ENCODE assay signal across 16 cellular contexts in the genomic region with DNA sequence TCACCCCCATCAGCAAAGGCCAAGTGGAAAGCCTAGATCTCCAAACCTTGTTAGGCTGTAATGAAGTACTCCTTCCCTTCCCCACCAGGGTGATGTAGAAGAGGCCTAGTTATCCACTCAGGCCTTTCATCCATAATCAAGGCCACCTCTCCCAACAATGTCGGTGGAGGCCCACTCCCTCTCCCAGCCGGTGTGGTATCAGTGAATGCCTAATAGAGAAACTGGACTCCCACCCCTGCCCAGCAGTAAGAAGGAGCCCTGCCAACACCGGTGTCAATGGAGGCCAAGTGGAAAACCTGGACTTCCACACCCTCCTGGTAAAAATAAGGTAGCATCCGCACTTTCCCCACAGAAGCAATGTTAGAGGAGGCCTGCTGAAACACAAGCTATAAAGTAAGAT. TPM values are rescaled to one million over a fixed set of nuclear protein-coding genes. Genes with fewer than 3 reads are reported as not detected.
DNase-seq lines count a peak whose midpoint lies in the region; ATAC-seq and TF ChIP-seq lines count a peak whose summit lies in the region.
"Had no signal": no experiment of that assay in that cellular context is flagged by ENCODE, and none has a peak within 500 bp of the region (broad histone marks: within the 10 kb centered on the region; RNA-seq: fewer than 3 reads in every experiment).

No MANE protein-coding gene starts in this region.

- no peak overlapping the region for H3K27ac Mint-ChIP-seq in activated T-cell treated with anti-CD3 and anti-CD28 coated beads, Interleukin-2, amount 50 U/mL, for 24 hours
- peak overlapping the region; percentile 21; the same call in 1 of the 2 replicates for H3K27ac Mint-ChIP-seq in HFFc6
- H3K27ac Mint-ChIP-seq in memory B cell: no peak overlapping the region
- H3K27ac Mint-ChIP-seq: CD8-positive, alpha-beta T cell; GM23338 had no signal

- peaks cover 47% of the 10 kb centered on the region for H3K36me3 Mint-ChIP-seq in activated T-cell treated with anti-CD3 and anti-CD28 coated beads, Interleukin-2, amount 50 U/mL, for 24 hours (ENCODE audit: low read depth)
- H3K36me3 Mint-ChIP-seq in HFFc6 (ENCODE audit: low read depth) (peaks cover 8% of the 10 kb centered on the region), memory B cell (no peaks in the 10 kb centered on the region)

- H3K9me3 Mint-ChIP-seq in activated T-cell treated with anti-CD3 and anti-CD28 coated beads, Interleukin-2, amount 50 U/mL, for 24 hours: no peaks in the 10 kb centered on the region
- H3K9me3 Mint-ChIP-seq in HFFc6 (no peaks in the 10 kb centered on the region), memory B cell (no peaks in the 10 kb centered on the region)
- H3K9me3 Mint-ChIP-seq: CD8-positive, alpha-beta T cell; GM23338 had no signal

- no peak overlapping the region for H3K4me3 Mint-ChIP-seq in activated T-cell treated with anti-CD3 and anti-CD28 coated beads, Interleukin-2, amount 50 U/mL, for 24 hours
- H3K4me3 Mint-ChIP-seq in HFFc6: no peak overlapping the region
- H3K4me3 Mint-ChIP-seq in memory B cell: peak overlapping the region; percentile 21
- H3K4me3 Mint-ChIP-seq: CD8-positive, alpha-beta T cell; GM23338 had no signal

- no peak for ATAC-seq in memory B cell (ENCODE audit: low read depth)
- no peak for ATAC-seq in HG02884 (IDR thresholded peaks at IDR 0.05; ENCODE audit: unreplicated experiment)
- ATAC-seq: A549; CD8-positive, alpha-beta T cell; GM23338 had no signal

- no peaks in the 10 kb centered on the region for H3K27me3 Mint-ChIP-seq in activated T-cell treated with anti-CD3 and anti-CD28 coated beads, Interleukin-2, amount 50 U/mL, for 24 hours
- no peaks in the 10 kb centered on the region for H3K27me3 Mint-ChIP-seq in HFFc6 (ENCODE audit: insufficient read depth)
- H3K27me3 Mint-ChIP-seq in memory B cell: no peaks in the 10 kb centered on the region

- peak; percentile 15 for DNase-seq in activated T-cell treated with anti-CD3 and anti-CD28 coated beads, Interleukin-2, amount 50 U/mL, for 24 hours
- no peak for DNase-seq in activated T-cell treated with anti-CD3 and anti-CD28 coated beads for 4 hours
- no peak for DNase-seq in HFFc6
- DNase-seq in memory B cell (ENCODE audit: low spot score in 2 of 2): no peak
- no peak for DNase-seq in KG1 (lab: John Stamatoyannopoulos, UW)
- DNase-seq in effector CD4-positive, alpha-beta T cell: no peak
- DNase-seq: AML-193; Calu3; CD8-positive, alpha-beta T cell; DMS79 treated with DMSO at 0.1 percent for 48 hours; GF-D8; HCEC 1CT; IMR-90 had no signal

- no peak for TF ChIP-seq CTCF in HFFc6 (IDR thresholded peaks at IDR 0.05)

- H3K4me1 Mint-ChIP-seq in activated T-cell treated with anti-CD3 and anti-CD28 coated beads, Interleukin-2, amount 50 U/mL, for 24 hours (ENCODE audit: low read depth): peaks cover 7% of the 10 kb centered on the region
- H3K4me1 Mint-ChIP-seq in HFFc6 (ENCODE audit: low read depth) (peaks cover 38% of the 10 kb centered on the region), memory B cell (peaks cover 6% of the 10 kb centered on the region)

RNA-seq across cellular contexts. Expression of gene NDUFS5, which starts 23.9 kb away (rescaled TPM):
- total RNA-seq in HFFc6 (2021; fragmentation: NEBNext Ultra II Directional; extraction: Animal tissue kit (Norgen Biotek cat#: 25700)): 100 to 1,000 TPM; 181 to 275 (median 249) TPM

RNA-seq across cellular contexts. Expression of gene AKIRIN1, which starts 58.9 kb away (rescaled TPM):
- 10 to 100 TPM; 63.3 to 78.7 (median 71.2) TPM for total RNA-seq in HFFc6 (2021; fragmentation: NEBNext Ultra II Directional; extraction: Animal tissue kit (Norgen Biotek cat#: 25700))
